Comparison of ENCODE assay signal across 1 cellular context in the genomic region with DNA sequence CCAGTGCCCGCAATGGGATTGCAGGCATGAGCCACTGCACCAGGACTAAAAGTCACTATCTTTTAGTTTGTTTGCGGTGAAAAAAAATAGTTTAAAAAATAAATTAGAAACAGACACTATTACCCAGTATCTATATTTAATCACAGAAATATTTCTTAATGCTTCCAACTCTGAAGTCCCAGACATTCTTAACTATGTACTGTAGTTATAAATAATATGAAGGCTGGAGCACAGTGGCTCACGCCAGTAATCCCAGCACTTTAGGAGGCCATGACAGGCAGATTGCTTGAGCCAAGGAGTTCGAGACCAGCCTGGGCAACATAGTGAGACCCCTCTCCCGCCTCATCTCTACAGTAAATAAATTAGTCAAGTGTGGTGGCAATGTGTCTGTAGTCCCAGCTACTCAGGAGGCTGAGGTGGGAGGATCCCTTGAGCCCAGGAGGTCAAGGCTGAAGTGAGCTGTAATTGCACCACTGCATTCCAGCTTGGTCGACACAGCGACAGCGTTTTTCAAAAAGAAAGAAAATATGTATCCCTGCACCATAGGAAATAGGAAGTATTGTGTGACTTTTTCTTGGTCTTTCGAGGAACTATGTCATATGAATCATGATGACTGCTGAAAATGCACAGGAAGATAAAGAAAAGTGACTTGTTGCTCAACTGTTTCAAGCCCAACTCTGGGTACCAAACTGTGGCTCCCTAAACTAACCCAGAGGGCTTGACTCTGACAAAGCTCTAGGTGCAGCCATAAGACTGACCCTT.
TF ChIP-seq lines count a peak whose summit lies in the region.

No MANE protein-coding gene starts in this region.

TF ChIP-seq in IMR-90, 13 proteins besides CTCF, POLR2A, EP300 and RAD21 (continued from another document):
- TF ChIP-seq FOS (IDR thresholded peaks at IDR 0.05; ENCODE audit: low read depth, low read length): no peak
- TF ChIP-seq SMC3 (IDR thresholded peaks at IDR 0.05; ENCODE audit: low read depth, low read length): no peak
- no peak for TF ChIP-seq CHD1 (IDR thresholded peaks at IDR 0.05; ENCODE audit: low read depth, low read length)
- no peak for TF ChIP-seq BHLHE40 (IDR thresholded peaks at IDR 0.05; ENCODE audit: low read depth, low read length)
- TF ChIP-seq, protein P1, sequence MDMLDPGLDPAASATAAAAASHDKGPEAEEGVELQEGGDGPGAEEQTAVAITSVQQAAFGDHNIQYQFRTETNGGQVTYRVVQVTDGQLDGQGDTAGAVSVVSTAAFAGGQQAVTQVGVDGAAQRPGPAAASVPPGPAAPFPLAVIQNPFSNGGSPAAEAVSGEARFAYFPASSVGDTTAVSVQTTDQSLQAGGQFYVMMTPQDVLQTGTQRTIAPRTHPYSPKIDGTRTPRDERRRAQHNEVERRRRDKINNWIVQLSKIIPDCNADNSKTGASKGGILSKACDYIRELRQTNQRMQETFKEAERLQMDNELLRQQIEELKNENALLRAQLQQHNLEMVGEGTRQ (IDR thresholded peaks at IDR 0.05; ENCODE audit: low read depth, low read length): no peak
- no peak for TF ChIP-seq RFX5 (IDR thresholded peaks at IDR 0.05; ENCODE audit: low read depth, low read length)
- no peak for TF ChIP-seq MAFK (IDR thresholded peaks at IDR 0.05; ENCODE audit: low read depth, low read length)
- TF ChIP-seq ELK1 (IDR thresholded peaks at IDR 0.05; ENCODE audit: borderline replicate concordance, low read depth, low read length): no peak
- no peak for TF ChIP-seq RCOR1 (IDR thresholded peaks at IDR 0.05; ENCODE audit: insufficient replicate concordance, low read length)
- no peak for TF ChIP-seq CEBPB (IDR thresholded peaks at IDR 0.05; ENCODE audit: low read depth, low read length)
- TF ChIP-seq MAZ (IDR thresholded peaks at IDR 0.05; ENCODE audit: borderline replicate concordance, low read depth, low read length): no peak
- no peak for TF ChIP-seq MXI1 (IDR thresholded peaks at IDR 0.05; ENCODE audit: borderline replicate concordance, low read depth, low read length)
